ENCODE assay signal across 30 cellular contexts in genomic region chr22:24170189-24170588, GRCh38. TPM values are rescaled to one million over a fixed set of nuclear protein-coding genes. Genes with fewer than 3 reads are reported as not detected.
DNase-seq lines count a peak whose midpoint lies in the region; ATAC-seq, FAIRE-seq and TF ChIP-seq lines count a peak whose summit lies in the region.
"Had no signal": no experiment of that assay in that cellular context is flagged by ENCODE, and none has a peak within 500 bp of the region (broad histone marks: within the 10 kb centered on the region; RNA-seq: fewer than 3 reads in every experiment).

No MANE protein-coding gene starts in this region.

- TF ChIP-seq POLR2A in K562 (conservative IDR thresholded peaks at IDR 0.05), result no peak

- H3K27me3 Mint-ChIP-seq in CD8-positive, alpha-beta T cell (ENCODE audit: low read depth), result no peaks in the 10 kb centered on the region
- H3K27me3 Mint-ChIP-seq: activated CD4-positive, alpha-beta memory T cell treated with anti-CD3 and anti-CD28 coated beads, Interleukin-2, amount 10 ng/mL, durations not matched to agents 7 days and 5 days; stimulated activated naive CD8-positive, alpha-beta T cell treated with anti-CD3 and anti-CD28 coated beads, Interleukin-15, Interleukin-2, amounts not matched to agents 100 ng/mL and 50 ng/mL, for 24 hours had no signal

- H3F3A ChIP-seq in neural cell (ENCODE audit: insufficient read depth, low read length, poor library complexity, severe bottlenecking), result no peaks in the 10 kb centered on the region

- CTCF ChIA-PET in CD8-positive, alpha-beta T cell (lab: Charles Lee), result interaction anchor here (0.6 to 13.0 kb wide), 3 partner anchors 13 to 68 kb away, joined by 3 to 242 read pairs (median 153); no protein-coding TSS in a partner anchor
- CTCF ChIA-PET in K562 (lab: Yijun Ruan, JAX; ENCODE audit: low intra/inter-chr PET ratio), result no interaction called here
- CTCF ChIA-PET in A673 (lab: Charles Lee), result interaction anchor here (1.3 kb wide), 1 partner anchor 13 kb away, joined by 4 read pairs; no protein-coding TSS in a partner anchor

- no peaks in the 10 kb centered on the region for H3K9me1 ChIP-seq in K562 (ENCODE audit: control insufficient read depth, insufficient read depth, low read length)

- peaks cover 81% of the 10 kb centered on the region for H3K36me3 Mint-ChIP-seq in CD8-positive, alpha-beta T cell
- H3K36me3 Mint-ChIP-seq: mesothelial cell of epicardium had no signal

- H3K36me3 ChIP-seq in BE2C (peaks cover 14% of the 10 kb centered on the region), K562 (ENCODE audit: control insufficient read depth, insufficient read depth, low read length) (peaks cover 57% of the 10 kb centered on the region; the same call in 2 of the 3 replicates), neural cell (ENCODE audit: insufficient read depth, low read length) (peaks cover 7% of the 10 kb centered on the region), A673 (ENCODE audit: insufficient read depth, low read length, poor library complexity, severe bottlenecking) (peaks cover 10% of the 10 kb centered on the region)
- H3K36me3 ChIP-seq in CD8-positive, alpha-beta T cell (ENCODE audit: insufficient read depth, low read length), result peaks cover 74% of the 10 kb centered on the region

- H4K20me1 ChIP-seq in K562 (replicated peaks; ENCODE audit: control insufficient read depth, insufficient read depth, low read length) (peaks cover 6% of the 10 kb centered on the region; the same call in 1 of the 2 replicates), neural cell (ENCODE audit: insufficient read depth) (no peaks in the 10 kb centered on the region)

- no peaks in the 10 kb centered on the region for H3K27me3 ChIP-seq in BE2C
- no peaks in the 10 kb centered on the region for H3K27me3 ChIP-seq in CD8-positive, alpha-beta T cell (ENCODE audit: insufficient read depth, low read length)
- H3K27me3 ChIP-seq in K562 (ENCODE audit: control insufficient read depth in 2 of 2, insufficient read depth in 2 of 2, low read length in 2 of 2), result no peaks in the 10 kb centered on the region
- no peaks in the 10 kb centered on the region for H3K27me3 ChIP-seq in neural cell (ENCODE audit: insufficient read depth, low read depth, low read length)
- no peaks in the 10 kb centered on the region for H3K27me3 ChIP-seq in A673 (replicated peaks; ENCODE audit: insufficient read depth, low read depth, low read length, poor library complexity)
- H3K27me3 ChIP-seq: colonic mucosa, esophagus squamous epithelium, gastrocnemius medialis, pancreas, right atrium auricular region, transverse colon had no signal

- no peak overlapping the region for H3K4me3 Mint-ChIP-seq in CD8-positive, alpha-beta T cell
- H3K4me3 Mint-ChIP-seq: activated CD4-positive, alpha-beta memory T cell treated with anti-CD3 and anti-CD28 coated beads, Interleukin-2, amount 10 ng/mL, durations not matched to agents 7 days and 5 days; GM23338; HFFc6; mesothelial cell of epicardium; natural killer cell; stimulated activated naive CD8-positive, alpha-beta T cell treated with anti-CD3 and anti-CD28 coated beads, Interleukin-15, Interleukin-2, amounts not matched to agents 100 ng/mL and 50 ng/mL, for 24 hours had no signal

- H3K4me1 ChIP-seq in BE2C (peaks cover 6% of the 10 kb centered on the region), K562 (replicated peaks in 1 of 2; ENCODE audit: control insufficient read depth in 2 of 2, insufficient read depth in 2 of 2, low read length in 2 of 2) (peaks cover 0 to 7% of the 10 kb centered on the region in 2 experiments; a peak in 2 of 5 replicates), A673 (ENCODE audit: insufficient read depth, low read length, poor library complexity, severe bottlenecking) (no peaks in the 10 kb centered on the region)
- H3K4me1 ChIP-seq in CD8-positive, alpha-beta T cell (ENCODE audit: insufficient read depth, low read length), result peaks cover 30% of the 10 kb centered on the region
- H3K4me1 ChIP-seq: colonic mucosa, pancreas had no signal

- H3K9ac ChIP-seq in K562 (ENCODE audit: insufficient read depth in 1 of 2, low read depth in 2 of 2, low read length in 2 of 2) (no peak overlapping the region), neural cell (ENCODE audit: low read length) (no peak overlapping the region)
- H3K9ac ChIP-seq: KMS-11 had no signal

- 92% methylated on average over 8 of the region's 12 CpGs for WGBS in K562 (ENCODE audit: insufficient coverage, low coverage, missing lambda C conversion rate)

- H3K9me3 Mint-ChIP-seq in CD8-positive, alpha-beta T cell, result no peaks in the 10 kb centered on the region
- H3K9me3 Mint-ChIP-seq: activated CD4-positive, alpha-beta memory T cell treated with anti-CD3 and anti-CD28 coated beads, Interleukin-2, amount 10 ng/mL, durations not matched to agents 7 days and 5 days; GM23338; HFFc6; mesothelial cell of epicardium; natural killer cell; stimulated activated naive CD8-positive, alpha-beta T cell treated with anti-CD3 and anti-CD28 coated beads, Interleukin-15, Interleukin-2, amounts not matched to agents 100 ng/mL and 50 ng/mL, for 24 hours had no signal

- FAIRE-seq in K562 (lab: Jason Lieb, UNC), result no peak
- FAIRE-seq: GM18507, HTR-8/SVneo, pancreas had no signal

- peak overlapping the region; percentile 88 for H3K27ac Mint-ChIP-seq in CD8-positive, alpha-beta T cell
- H3K27ac Mint-ChIP-seq: activated CD4-positive, alpha-beta memory T cell treated with anti-CD3 and anti-CD28 coated beads, Interleukin-2, amount 10 ng/mL, durations not matched to agents 7 days and 5 days; HFFc6; mesothelial cell of epicardium had no signal

- DNase-seq in BE2C (peak; percentile 69), K562 (ENCODE audit: extremely low read depth in 1 of 4, low spot score in 3 of 4) (no peak), A673 (ENCODE audit: low spot score) (no peak)
- DNase-seq in CD8-positive, alpha-beta T cell, result no peak
- DNase-seq: activated CD4-positive, alpha-beta memory T cell treated with anti-CD3 and anti-CD28 coated beads, Interleukin-2, amount 10 ng/mL, durations not matched to agents 7 days and 5 days; activated gamma-delta T cell; activated T-cell treated with anti-CD3 and anti-CD28 coated beads for 4 hours; colonic mucosa; effector memory CD4-positive, alpha-beta T cell; esophagus squamous epithelium; gastrocnemius medialis; HFFc6; natural killer cell; NCI-H187; NCI-H2171 treated with DMSO at 0.1 percent for 48 hours; NCI-H774; pancreas; Right ventricle myocardium superior; transverse colon had no signal

- POLR2A ChIA-PET in CD8-positive, alpha-beta T cell (lab: Charles Lee), result interaction anchor here (1.6 to 5.3 kb wide), 2 partner anchors 13 to 15 kb away, joined by 4 to 30 read pairs; no protein-coding TSS in a partner anchor
- POLR2A ChIA-PET in K562 (lab: Yijun Ruan, JAX), result interaction anchor here (0.5 kb wide), 1 partner anchor 56 kb away, joined by 3 read pairs; no protein-coding TSS in a partner anchor
- POLR2A ChIA-PET in A673 (lab: Charles Lee; ENCODE audit: low non-redundant PET), result no interaction called here

- TF ChIP-seq RAD21 in K562 (CRISPR knock-in tag; conservative IDR thresholded peaks at IDR 0.05 in 1 of 2, IDR thresholded peaks at IDR 0.05 in 1 of 2) (no peak), neural cell (conservative IDR thresholded peaks at IDR 0.05) (no peak)

- in situ Hi-C loops in K562 (cut with MboI), result loop anchor here (10.0 kb wide), 1 partner anchor 215 kb away; no protein-coding TSS in a partner anchor

- H3K4me3 ChIP-seq in BE2C (ENCODE audit: low read depth, low read length) (no peak overlapping the region), K562 (no peak overlapping the region), neural cell (ENCODE audit: low read length) (no peak overlapping the region), A673 (ENCODE audit: low read depth, low read length, poor library complexity, severe bottlenecking) (no peak overlapping the region)
- no peak overlapping the region for H3K4me3 ChIP-seq in CD8-positive, alpha-beta T cell (ENCODE audit: low read depth, low read length)
- H3K4me3 ChIP-seq: colonic mucosa, esophagus squamous epithelium, gastrocnemius medialis, GM23338, pancreas, right atrium auricular region, transverse colon had no signal

- peak overlapping the region; percentile 48 for H3K27ac ChIP-seq in CD8-positive, alpha-beta T cell (ENCODE audit: low read depth, low read length)
- H3K27ac ChIP-seq in K562 (ENCODE audit: extremely low read depth, low read depth, low read length), result no peak overlapping the region
- peak overlapping the region; percentile 5 for H3K27ac ChIP-seq in neural cell (ENCODE audit: low read length)
- no peak overlapping the region for H3K27ac ChIP-seq in A673 (ENCODE audit: low read depth, low read length, poor library complexity, severe bottlenecking)
- H3K27ac ChIP-seq: colonic mucosa, esophagus squamous epithelium, gastrocnemius medialis, KMS-11, pancreas, right atrium auricular region had no signal

- no peak for ATAC-seq in CD8-positive, alpha-beta T cell
- ATAC-seq in K562 (no peak), HG03095 (IDR thresholded peaks at IDR 0.05; ENCODE audit: unreplicated experiment) (no peak), GM19397 (IDR thresholded peaks at IDR 0.05; ENCODE audit: unreplicated experiment) (no peak)
- ATAC-seq: activated CD4-positive, CD25-positive, alpha-beta regulatory T cell treated with anti-CD3 and anti-CD28 coated beads, Interleukin-2, amount 50 U/mL, for 24 hours; gastrocnemius medialis; GM23338 had no signal

- no peak overlapping the region for H2AFZ ChIP-seq in K562 (ENCODE audit: low read depth, low read length)
- no peak overlapping the region for H2AFZ ChIP-seq in neural cell (ENCODE audit: low read depth, low read length)
- H2AFZ ChIP-seq: GM23338 had no signal

- no peaks in the 10 kb centered on the region for H3K9me2 ChIP-seq in neural cell (ENCODE audit: insufficient read depth, low read length)

- H3K9me3 ChIP-seq in BE2C, result no peaks in the 10 kb centered on the region
- H3K9me3 ChIP-seq in CD8-positive, alpha-beta T cell (ENCODE audit: low read length), result no peaks in the 10 kb centered on the region
- H3K9me3 ChIP-seq in K562 (replicated peaks; ENCODE audit: control insufficient read depth, insufficient read depth, low read depth, low read length), result no peaks in the 10 kb centered on the region
- no peaks in the 10 kb centered on the region for H3K9me3 ChIP-seq in neural cell (ENCODE audit: low read length)
- H3K9me3 ChIP-seq in A673 (ENCODE audit: low read depth, low read length, poor library complexity, severe bottlenecking), result no peaks in the 10 kb centered on the region
- H3K9me3 ChIP-seq: colonic mucosa, esophagus squamous epithelium, gastrocnemius medialis, pancreas, right atrium auricular region, transverse colon had no signal

- TF ChIP-seq CTCF in BE2C (IDR thresholded peaks at IDR 0.05; ENCODE audit: low read depth, low read length), result no peak
- no peak for TF ChIP-seq CTCF in CD8-positive, alpha-beta T cell (IDR thresholded peaks at IDR 0.05)
- no peak for TF ChIP-seq CTCF in K562 (IDR thresholded peaks at IDR 0.05 in 2 of 3, conservative IDR thresholded peaks at IDR 0.05 in 1 of 3; ENCODE audit: insufficient read depth in 2 of 3, low read depth in 1 of 3, low read length in 3 of 3)
- TF ChIP-seq CTCF in neural cell (IDR thresholded peaks at IDR 0.05; ENCODE audit: poor library complexity, severe bottlenecking), result no peak
- no peak for TF ChIP-seq CTCF in A673 (conservative IDR thresholded peaks at IDR 0.05; ENCODE audit: low read depth, low read length)

- H3K4me2 ChIP-seq in K562 (ENCODE audit: insufficient read depth, low read length), result no peak overlapping the region
- H3K4me2 ChIP-seq in neural cell (ENCODE audit: low read length), result no peak overlapping the region
- H3K4me2 ChIP-seq: GM23338, KMS-11 had no signal

- H3K4me1 Mint-ChIP-seq in CD8-positive, alpha-beta T cell (ENCODE audit: low read depth), result peaks cover 34% of the 10 kb centered on the region
- H3K4me1 Mint-ChIP-seq: activated CD4-positive, alpha-beta memory T cell treated with anti-CD3 and anti-CD28 coated beads, Interleukin-2, amount 10 ng/mL, durations not matched to agents 7 days and 5 days; mesothelial cell of epicardium had no signal

- intact Hi-C loops in CD8-positive, alpha-beta T cell (cut with DNase I, micrococcal nuclease), result no loop called here
- intact Hi-C loops in K562 (cut with micrococcal nuclease) (no loop called here), A673 (cut with micrococcal nuclease; ENCODE audit: unreplicated experiment) (loop anchor here (10.0 kb wide), 1 partner anchor 215 kb away; no protein-coding TSS in a partner anchor)

- no peak for TF ChIP-seq EP300 in K562 (IDR thresholded peaks at IDR 0.05; ENCODE audit: low read length)
- TF ChIP-seq EP300 in neural cell (conservative IDR thresholded peaks at IDR 0.05; ENCODE audit: poor library complexity, severe bottlenecking), result no peak

- no TSS peak for BruUV-seq in K562 (replicated peaks; lab: Mats Ljungman, UMichigan)
- no TSS peak for BruUV-seq in A673 (replicated peaks; lab: Mats Ljungman, UMichigan)

- H3K79me2 ChIP-seq in K562 (ENCODE audit: control insufficient read depth, insufficient read depth, low read length) (no peaks in the 10 kb centered on the region), neural cell (replicated peaks; ENCODE audit: insufficient read depth, low read length) (no peaks in the 10 kb centered on the region)

RNA-seq across cellular contexts. Expression of gene SUSD2, which starts 11.1 kb away (rescaled TPM):
- 1.6 TPM for polyA plus RNA-seq in BE2C (2012; ENCODE audit: insufficient read depth, insufficient read length, low read depth)
- 1 to 10 TPM; 1.2 TPM for total RNA-seq in CD8-positive, alpha-beta T cell
- total RNA-seq in K562 (2011; cell fraction: chromatin; rRNA removed; ENCODE audit: low replicate concordance), result 0.30 and 0.79 TPM in 2 replicates
- total RNA-seq in K562 (2011; cell fraction: nucleolus; rRNA removed), result 0.39 and 0.50 TPM in 2 replicates
- total RNA-seq in K562 (2011; cell fraction: nucleoplasm; rRNA removed), result 0.22 and 0.31 TPM in 2 replicates
- not detected in 2 replicates for total RNA-seq in K562 (2014; rRNA removed)
- not detected in 2 replicates for total RNA-seq in K562 (2014; rRNA removed; fragmentation: Illumina TruSeq; extraction: Trizol)
- total RNA-seq in K562 (2015; rRNA removed; fragmentation: Illumina TruSeq; extraction: Trizol), result 0.07 and 0.08 TPM in 2 replicates
- total RNA-seq in K562 (2021), result 0.16 and 0.22 TPM in 2 replicates
- 0.03 TPM in 2 replicates for polyA plus RNA-seq in K562 (2011; rRNA removed)
- 0.01 and 0.15 TPM in 2 replicates for polyA plus RNA-seq in K562 (2011; cell fraction: cytosol; rRNA removed)
- polyA plus RNA-seq in K562 (2011; cell fraction: nucleus; rRNA removed), result 0.14 and 0.54 TPM in 2 replicates
- 0.08 and 0.10 TPM in 2 replicates for polyA plus RNA-seq in K562 (2012)
- 0.04 TPM in 1 of 2 replicates, not detected in the other for polyA plus RNA-seq in K562 (2014; fragmentation: Illumina TruSeq; extraction: Trizol)
- not detected for polyA plus RNA-seq in K562 (2014; fragmentation: Nextera tagmentation; extraction: Ambion mirVana)
- 0.01 TPM in 1 of 2 replicates, not detected in the other for polyA plus RNA-seq in K562 (2014; rRNA removed)
- polyA minus RNA-seq in K562 (2011; rRNA and poly(A)+ RNA removed), result not detected in 2 replicates
- not detected in 2 replicates for polyA minus RNA-seq in K562 (2011; cell fraction: cytosol; rRNA and poly(A)+ RNA removed)
- 0.11 and 0.13 TPM in 2 replicates for polyA minus RNA-seq in K562 (2011; cell fraction: nucleus; rRNA and poly(A)+ RNA removed)
- 0.20 and 0.36 TPM in 2 replicates for polyA plus RNA-seq in neural cell
- polyA minus RNA-seq in neural cell, result 0.73 and 0.93 TPM in 2 replicates
- total RNA-seq in A673 (2021), result 0.94 and 1.3 TPM in 2 replicates

Comparison
In these comparisons a context has a peak if more than half of its experiments do, and no peak if none do; other contexts are left out.
1. H3K27ac ChIP-seq: peak in CD8-positive, alpha-beta T cell (single experiment) and neural cell (single experiment); none in K562 (single experiment) and A673 (single experiment).